ENCODE assay signal across 8 cellular contexts in genomic region chr14:77067632-77068514, GRCh38. TPM values are rescaled to one million over a fixed set of nuclear protein-coding genes. Genes with fewer than 3 reads are reported as not detected.
DNase-seq lines count a peak whose midpoint lies in the region; ATAC-seq and TF ChIP-seq lines count a peak whose summit lies in the region.

No MANE protein-coding gene starts in this region.

- ATAC-seq in GM18519 (IDR thresholded peaks at IDR 0.05; ENCODE audit: low FRiP score, unreplicated experiment) = no peak

- H3K18ac ChIP-seq in neuronal stem cell (ENCODE audit: low read length) = no peak overlapping the region

- H3K4me1 ChIP-seq in fibroblast of lung (ENCODE audit: control insufficient read depth, extremely low read depth, insufficient read depth, low read length) (no peaks in the 10 kb centered on the region), neuronal stem cell (ENCODE audit: control insufficient read depth in 2 of 2, insufficient read depth in 1 of 2, low read depth in 1 of 2, low read length in 2 of 2) (peaks cover 11 to 14% of the 10 kb centered on the region in 2 donors), transverse colon (peaks cover 4 to 17% (median 7%) of the 10 kb centered on the region in 4 donors)

- no peak overlapping the region for H4K8ac ChIP-seq in neuronal stem cell (ENCODE audit: low read depth, low read length)

- DNase-seq in Daoy (ENCODE audit: low read depth) = peak; percentile 79
- DNase-seq in HuH-7.5 (ENCODE audit: low spot score) = peak; percentile 58
- peak; percentile 54 for DNase-seq in OCI-M1 (lab: John Stamatoyannopoulos, UW)
- peak; percentile 61 to 75 for DNase-seq in activated T-cell treated with anti-CD3 and anti-CD28 coated beads, Interleukin-2, amount 50 U/mL, for 48 hours
- peak; percentile 51 to 65 for DNase-seq in fibroblast of lung (ENCODE audit: low read depth in 2 of 2)
- peak; percentile 46 for DNase-seq in neuronal stem cell (ENCODE audit: low spot score)
- peak; percentile 78 for DNase-seq in transverse colon

- H3K23ac ChIP-seq in neuronal stem cell (ENCODE audit: low read depth, low read length, poor library complexity) = no peak overlapping the region

- no peak for TF ChIP-seq POLR2A in transverse colon (IDR thresholded peaks at IDR 0.05)

- no peak overlapping the region for H3K9ac ChIP-seq in fibroblast of lung (ENCODE audit: insufficient read depth, low read length)
- H3K9ac ChIP-seq in neuronal stem cell (ENCODE audit: low read depth, low read length, poor library complexity) = no peak overlapping the region

- in situ Hi-C loops in transverse colon (cut with MboI; ENCODE audit: low pct_ligation_motif_present in 1 of 4, low pct_unique_long_range_greater_than_20kb in 1 of 4, low sequenced_read_pairs in 3 of 4) = loop anchor here in 2 of 4 donors (5.0 to 10.0 kb wide), 3 partner anchors 153 to 196 kb away; no protein-coding TSS in a partner anchor

- H3K79me2 ChIP-seq in fibroblast of lung (ENCODE audit: control insufficient read depth, insufficient read depth, low read length) = no peaks in the 10 kb centered on the region

- no peak overlapping the region for H2BK5ac ChIP-seq in neuronal stem cell (ENCODE audit: low read length)

- TF ChIP-seq CTCF in fibroblast of lung (conservative IDR thresholded peaks at IDR 0.05 in 1 of 2, IDR thresholded peaks at IDR 0.05 in 1 of 2; ENCODE audit: low read depth in 1 of 2, low read length in 2 of 2) (peak; percentile 76 to 83), transverse colon (IDR thresholded peaks at IDR 0.05) (peak; percentile 73 to 89 (median 86))

- H2BK120ac ChIP-seq in neuronal stem cell (ENCODE audit: low read depth, low read length) = no peak overlapping the region

- H4K91ac ChIP-seq in neuronal stem cell (ENCODE audit: low read depth, low read length, poor library complexity) = no peak overlapping the region

- WGBS in neuronal stem cell (ENCODE audit: extremely low coverage in 2 of 2, insufficient read length in 2 of 2, insufficient replicate concordance in 1 of 2), 2 donors = no CpG with 5 or more reads among the region's 11 CpGs
- WGBS in transverse colon (ENCODE audit: low coverage in 1 of 2), 2 donors = 33 to 49% methylated on average over 3 to 11 of the region's 11 CpGs

- H3K27me3 ChIP-seq in fibroblast of lung (ENCODE audit: control insufficient read depth, insufficient read depth, low read length) (no peaks in the 10 kb centered on the region), neuronal stem cell (ENCODE audit: control insufficient read depth in 3 of 3, insufficient read depth in 3 of 3, low read depth in 1 of 3, low read length in 3 of 3) (no peaks in the 10 kb centered on the region), transverse colon (no peaks in the 10 kb centered on the region)

- no peak overlapping the region for H3K14ac ChIP-seq in neuronal stem cell (ENCODE audit: low read length)

- H3K27ac ChIP-seq in fibroblast of lung (ENCODE audit: insufficient read depth, low read length) (no peak overlapping the region), neuronal stem cell (replicated peaks; ENCODE audit: low read length) (no peak overlapping the region), transverse colon (no peak overlapping the region)

- H2AK5ac ChIP-seq in neuronal stem cell (ENCODE audit: low read depth, low read length) = peak overlapping the region; percentile 40

- intact Hi-C loops in transverse colon (cut with DNase I; ENCODE audit: low total_unique reads) = loop anchor here (2.0 kb wide), 1 partner anchor 193 kb away; no protein-coding TSS in a partner anchor

- H2AFZ ChIP-seq in fibroblast of lung (ENCODE audit: low read length) (no peak overlapping the region), neuronal stem cell (ENCODE audit: low read length) (no peak overlapping the region)

- no peaks in the 10 kb centered on the region for H3K9me3 ChIP-seq in fibroblast of lung (ENCODE audit: control insufficient read depth, insufficient read depth, low read depth, low read length)
- H3K9me3 ChIP-seq in neuronal stem cell (replicated peaks in 1 of 2; ENCODE audit: control insufficient read depth in 2 of 2, insufficient read depth in 1 of 2, low read depth in 1 of 2, low read length in 2 of 2) = no peaks in the 10 kb centered on the region
- H3K9me3 ChIP-seq in transverse colon = no peaks in the 10 kb centered on the region

- no peak overlapping the region for H2BK12ac ChIP-seq in neuronal stem cell (ENCODE audit: low read length)

- no peak for TF ChIP-seq EP300 in transverse colon (IDR thresholded peaks at IDR 0.05; ENCODE audit: low read depth)

- no peak overlapping the region for H3K4ac ChIP-seq in neuronal stem cell (ENCODE audit: low read length)

- H3K4me3 ChIP-seq in fibroblast of lung (replicated peaks in 1 of 4; ENCODE audit: control extremely low read depth in 1 of 4, insufficient read depth in 1 of 4, low read depth in 3 of 4, low read length in 4 of 4) (no peak overlapping the region), neuronal stem cell (ENCODE audit: low read length in 2 of 2) (no peak overlapping the region), transverse colon (no peak overlapping the region)

- H3K4me2 ChIP-seq in fibroblast of lung (ENCODE audit: extremely low read depth, insufficient read depth, low read length) (no peak overlapping the region), neuronal stem cell (ENCODE audit: insufficient read depth, low read length, poor library complexity, severe bottlenecking) (no peak overlapping the region)

- H2BK15ac ChIP-seq in neuronal stem cell (ENCODE audit: low read length) = no peak overlapping the region

- H3K36me3 ChIP-seq in fibroblast of lung (ENCODE audit: control insufficient read depth, insufficient read depth, low read length) (no peaks in the 10 kb centered on the region), neuronal stem cell (replicated peaks in 1 of 2; ENCODE audit: control insufficient read depth in 2 of 2, insufficient read depth in 2 of 2, low read length in 2 of 2) (no peaks in the 10 kb centered on the region), transverse colon (no peaks in the 10 kb centered on the region)

- no peaks in the 10 kb centered on the region for H4K20me1 ChIP-seq in fibroblast of lung (ENCODE audit: control insufficient read depth, extremely low read depth, insufficient read depth, low read length)

- no peaks in the 10 kb centered on the region for H3K79me1 ChIP-seq in neuronal stem cell (ENCODE audit: low read depth, low read length)

RNA-seq across cellular contexts. Expression of gene CIPC, which starts 30.2 kb away (rescaled TPM):
- total RNA-seq in Daoy (2014; rRNA removed; shearing (Covaris generic)) = 12.7 and 15.6 TPM in 2 replicates
- 10.8 and 12.1 TPM in 2 replicates for total RNA-seq in fibroblast of lung
- polyA plus RNA-seq in fibroblast of lung = 8.9 and 12.8 TPM in 2 replicates
- polyA plus RNA-seq in fibroblast of lung (2012) = 4.8 and 7.4 TPM in 2 replicates
- 9.5 and 11.5 TPM in 2 replicates for polyA minus RNA-seq in fibroblast of lung (ENCODE audit: low replicate concordance)
- 14.2 TPM for polyA plus RNA-seq in neuronal stem cell (2013, experiment 1 of 2)
- polyA plus RNA-seq in neuronal stem cell (2013, experiment 2 of 2) = 14.6 TPM
- total RNA-seq in transverse colon = 10 to 100 TPM; 30.8 to 97.1 (median 67.8) TPM

RNA-seq across cellular contexts. Expression of gene IRF2BPL, which starts 39.4 kb away (rescaled TPM):
- total RNA-seq in Daoy (2014; rRNA removed; shearing (Covaris generic)) = 28.6 and 31.5 TPM in 2 replicates
- total RNA-seq in fibroblast of lung (36.0 and 45.9 TPM in 2 replicates), transverse colon (10 to 100 TPM; 21.0 to 53.5 (median 32.5) TPM)
- polyA plus RNA-seq in fibroblast of lung = 9.8 and 13.1 TPM in 2 replicates
- polyA plus RNA-seq in fibroblast of lung (2012) = 23.8 and 31.3 TPM in 2 replicates
- 10.8 and 15.9 TPM in 2 replicates for polyA minus RNA-seq in fibroblast of lung (ENCODE audit: low replicate concordance)
- 12.3 TPM for polyA plus RNA-seq in neuronal stem cell (2013, experiment 1 of 2)
- 12.4 TPM for polyA plus RNA-seq in neuronal stem cell (2013, experiment 2 of 2)
